19 cellular contexts compared by ENCODE assay signal in the genomic region with DNA sequence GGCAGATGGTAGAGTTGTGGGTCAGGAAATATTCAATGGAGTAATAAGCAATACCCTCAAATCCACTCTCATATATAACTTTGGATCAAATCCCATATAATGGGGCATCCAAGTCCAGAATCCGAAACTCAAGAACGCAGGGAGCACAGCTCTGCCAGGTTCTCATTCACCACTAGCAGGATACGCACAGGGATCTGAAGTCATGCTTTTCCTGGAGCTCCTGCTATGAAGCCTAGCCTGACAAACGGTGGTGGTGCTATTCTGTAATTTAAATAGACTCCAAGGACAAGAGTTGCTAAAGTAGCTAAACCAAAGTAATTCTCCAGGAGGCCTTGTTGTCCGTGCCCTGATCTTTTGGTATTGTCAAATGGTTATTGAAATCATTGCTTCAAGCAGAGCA.
"Had no signal": no experiment of that assay in that cellular context is flagged by ENCODE, and none has a peak within 500 bp of the region (broad histone marks: within the 10 kb centered on the region; RNA-seq: fewer than 3 reads in every experiment).

No MANE protein-coding gene starts in this region.

- H3K4me3 ChIP-seq: colonic mucosa, esophagus squamous epithelium, gastrocnemius medialis, heart right ventricle, left lung, lower lobe of right lung, mucosa of descending colon had no signal

- DNase-seq: colonic mucosa; cortex of kidney; effector CD8-positive, alpha-beta T cell; effector memory CD8-positive, alpha-beta T cell; esophagus squamous epithelium; foreskin fibroblast; foreskin melanocyte; gastrocnemius medialis; heart right ventricle; hippocampal formation; left cardiac atrium; left lung; lower lobe of right lung; mesenchymal stem cell; mucosa of descending colon; naive B cell had no signal

- H3K36me3 ChIP-seq: colonic mucosa, esophagus squamous epithelium, gastrocnemius medialis, heart right ventricle, left lung, lower lobe of right lung had no signal

- H3K27ac Mint-ChIP-seq: dendritic cell treated with granulocyte-macrophage colony-stimulating factor and Interleukin-4, amounts not matched to agents 40 ng/mL and 50 ng/mL, for 4 days; effector memory CD8-positive, alpha-beta T cell; mesothelial cell of epicardium; naive B cell had no signal

- H3K4me1 Mint-ChIP-seq: naive B cell had no signal

- H3K4me3 Mint-ChIP-seq: dendritic cell treated with granulocyte-macrophage colony-stimulating factor and Interleukin-4, amounts not matched to agents 40 ng/mL and 50 ng/mL, for 4 days; effector memory CD8-positive, alpha-beta T cell; mesothelial cell of epicardium; naive B cell had no signal

- H3K27me3 Mint-ChIP-seq: dendritic cell treated with granulocyte-macrophage colony-stimulating factor and Interleukin-4, amounts not matched to agents 40 ng/mL and 50 ng/mL, for 4 days; effector memory CD8-positive, alpha-beta T cell; naive B cell had no signal

- H3K27ac ChIP-seq: colonic mucosa, esophagus squamous epithelium, gastrocnemius medialis, heart right ventricle, left lung, lower lobe of right lung had no signal

- H3K36me3 Mint-ChIP-seq: mesothelial cell of epicardium, naive B cell had no signal

- H3K9me3 ChIP-seq: colonic mucosa, esophagus squamous epithelium, gastrocnemius medialis, heart right ventricle, left lung, lower lobe of right lung, mucosa of descending colon had no signal

- H3K27me3 ChIP-seq: colonic mucosa, esophagus squamous epithelium, gastrocnemius medialis, heart right ventricle, left lung had no signal

- H3K9me3 Mint-ChIP-seq: dendritic cell treated with granulocyte-macrophage colony-stimulating factor and Interleukin-4, amounts not matched to agents 40 ng/mL and 50 ng/mL, for 4 days; mesothelial cell of epicardium; naive B cell had no signal

- H3K4me1 ChIP-seq: colonic mucosa, esophagus squamous epithelium, gastrocnemius medialis, left lung, lower lobe of right lung had no signal

- ATAC-seq: effector memory CD8-positive, alpha-beta T cell; esophagus mucosa; gastrocnemius medialis; left cardiac atrium; left lung; lower lobe of right lung; mucosa of descending colon had no signal
